Comparison of ENCODE assay signal across 1 cellular context in genomic region chr17:8369944-8370343, GRCh38.
TF ChIP-seq lines count a peak whose summit lies in the region.

No MANE protein-coding gene starts in this region.

TF ChIP-seq in GM12878, 131 proteins besides CTCF, POLR2A, EP300 and RAD21:
- 0 out of 4 replicates have a peak, but pooled peaks of 1 of the 2 experiments have one; percentile 29 for TF ChIP-seq BHLHE40 (IDR thresholded peaks at IDR 0.05; ENCODE audit: borderline replicate concordance in 1 of 2, low read depth in 2 of 2, low read length in 1 of 2)
- TF ChIP-seq RAD51 (IDR thresholded peaks at IDR 0.05), result peak; percentile 55; the same call in 1 of the 2 replicates
- TF ChIP-seq BRCA1 (IDR thresholded peaks at IDR 0.05; ENCODE audit: low read depth, low read length), result no peak
